In the genomic region with DNA sequence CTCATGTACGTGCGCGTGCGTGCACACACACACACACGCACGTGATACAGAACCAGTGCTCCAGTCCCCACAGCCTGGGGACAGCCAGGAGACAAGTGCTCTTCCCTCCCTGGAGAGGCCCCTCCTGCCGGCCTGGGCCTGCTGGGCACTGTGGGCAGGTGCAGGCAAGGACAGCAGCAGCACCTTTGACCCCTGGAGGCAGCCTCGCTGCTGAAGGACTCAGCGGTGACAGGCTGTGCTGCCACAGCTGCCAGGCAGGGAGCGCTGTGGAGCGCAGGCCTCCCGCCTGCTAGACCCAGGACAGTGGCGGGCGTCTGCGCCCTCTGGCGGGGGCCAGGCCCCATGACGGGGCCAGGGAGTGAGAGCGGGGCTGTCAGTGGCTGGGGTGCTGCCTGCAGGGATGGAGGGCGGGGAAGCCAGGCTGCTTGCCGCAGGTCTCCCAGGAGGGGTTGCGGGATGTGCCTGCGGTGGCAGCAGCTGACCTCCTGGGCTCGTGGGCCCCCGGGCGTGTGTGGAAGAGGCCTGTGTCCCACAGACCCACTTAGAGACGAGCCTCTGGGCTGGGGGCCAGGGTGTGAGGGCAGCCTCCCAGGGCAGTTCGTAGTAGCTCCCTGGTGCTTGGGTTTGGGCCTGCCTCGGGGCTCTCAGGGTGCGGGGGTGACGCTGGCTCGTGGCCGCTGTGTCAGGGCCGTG, we compare ENCODE assay signal across 8 cellular contexts.
DNase-seq lines count a peak whose midpoint lies in the region; ATAC-seq and TF ChIP-seq lines count a peak whose summit lies in the region.

No MANE protein-coding gene starts in this region.

- no peaks in the 10 kb centered on the region for H3K27me3 ChIP-seq in kidney epithelial cell (ENCODE audit: control insufficient read depth, insufficient read depth, low read length)

- H3K36me3 ChIP-seq in kidney epithelial cell (ENCODE audit: control insufficient read depth, insufficient read depth, low read length): no peaks in the 10 kb centered on the region

- DNase-seq in NCI-H2227 (lab: John Stamatoyannopoulos, UW; ENCODE audit: unreplicated experiment) (peak; percentile 61), NCI-H2227 treated with DMSO at 0.1 percent for 48 hours (lab: John Stamatoyannopoulos, UW) (no peak), NCI-H345 treated with DMSO at 0.1 percent for 48 hours (lab: John Stamatoyannopoulos, UW; ENCODE audit: unreplicated experiment) (peak; percentile 77), cardiac fibroblast (ENCODE audit: low read depth in 2 of 2) (peak; percentile 73 to 81), kidney epithelial cell (ENCODE audit: low read depth) (no peak)
- DNase-seq in stimulated activated CD4-positive, alpha-beta T cell treated with anti-CD3 and anti-CD28 coated beads, Interleukin-2, amount 100 ng/mL, for 4 hours (ENCODE audit: low read depth): peak; percentile 82

- TF ChIP-seq CTCF in cardiac fibroblast (IDR thresholded peaks at IDR 0.05; ENCODE audit: low read depth, low read length): peak; percentile 100
- peak; percentile 100 for TF ChIP-seq CTCF in kidney epithelial cell (IDR thresholded peaks at IDR 0.05; ENCODE audit: insufficient read depth, low read length, poor library complexity, severe bottlenecking)

- ATAC-seq in HG02981 (IDR thresholded peaks at IDR 0.05; ENCODE audit: unreplicated experiment): peak; percentile 91
- ATAC-seq in activated CD4-positive, CD25-positive, alpha-beta regulatory T cell treated with anti-CD3 and anti-CD28 coated beads, Interleukin-2, amount 50 U/mL, for 24 hours: peak; percentile 98

- H3K4me3 ChIP-seq in cardiac fibroblast (replicated peaks in 1 of 2; ENCODE audit: low read depth in 2 of 2, low read length in 2 of 2) (no peak overlapping the region), kidney epithelial cell (ENCODE audit: low read depth, low read length) (no peak overlapping the region)

Comparison
In these comparisons a context has a peak if more than half of its experiments do, and no peak if none do; other contexts are left out.
1. DNase-seq: peak in NCI-H2227 (single experiment), NCI-H345 treated with DMSO at 0.1 percent for 48 hours (single experiment), cardiac fibroblast (2 of 2) and stimulated activated CD4-positive, alpha-beta T cell treated with anti-CD3 and anti-CD28 coated beads, Interleukin-2, amount 100 ng/mL, for 4 hours (single experiment); none in NCI-H2227 treated with DMSO at 0.1 percent for 48 hours (single experiment) and kidney epithelial cell (single experiment).